Comparison of ENCODE assay signal across 13 cellular contexts in genomic region chr3:150744041-150745026, GRCh38. TPM values are rescaled to one million over a fixed set of nuclear protein-coding genes. Genes with fewer than 3 reads are reported as not detected.
A peak's percentile ranks its signal among the peaks of the same experiment; 100 is the strongest.
DNase-seq lines count a peak whose midpoint lies in the region; ATAC-seq and TF ChIP-seq lines count a peak whose summit lies in the region.
"Had no signal": no experiment of that assay in that cellular context is flagged by ENCODE, and none has a peak within 500 bp of the region (broad histone marks: within the 10 kb centered on the region; RNA-seq: fewer than 3 reads in every experiment).

No MANE protein-coding gene starts in this region.

- no peaks in the 10 kb centered on the region for H3K36me3 ChIP-seq in breast epithelium
- H3K36me3 ChIP-seq in urinary bladder (ENCODE audit: insufficient read depth) = no peaks in the 10 kb centered on the region

- peak; percentile 18 for ATAC-seq in memory B cell (ENCODE audit: low read depth)
- no peak for ATAC-seq in HG02798 (IDR thresholded peaks at IDR 0.05; ENCODE audit: poor library complexity, unreplicated experiment)

- intact Hi-C loops in MCF 10A (cut with micrococcal nuclease) = no loop called here
- intact Hi-C loops in breast epithelium (cut with DNase I; ENCODE audit: low total_unique reads) = no loop called here

- H3K36me3 Mint-ChIP-seq in MCF 10A (ENCODE audit: insufficient read depth, unreplicated experiment) = peaks cover 26% of the 10 kb centered on the region
- peaks cover 18% of the 10 kb centered on the region for H3K36me3 Mint-ChIP-seq in activated naive CD8-positive, alpha-beta T cell
- H3K36me3 Mint-ChIP-seq in memory B cell = peaks cover 16% of the 10 kb centered on the region

- H3K9me3 Mint-ChIP-seq in MCF 10A (ENCODE audit: unreplicated experiment) = no peaks in the 10 kb centered on the region
- no peaks in the 10 kb centered on the region for H3K9me3 Mint-ChIP-seq in activated naive CD8-positive, alpha-beta T cell (ENCODE audit: low read depth)
- no peaks in the 10 kb centered on the region for H3K9me3 Mint-ChIP-seq in memory B cell
- H3K9me3 Mint-ChIP-seq: activated naive CD8-positive, alpha-beta T cell treated with anti-CD3 and anti-CD28 coated beads, Interleukin-2, amount 10 ng/mL, durations not matched to agents 7 days and 5 days; nephron progenitor cell had no signal

- TF ChIP-seq POLR2A in breast epithelium (IDR thresholded peaks at IDR 0.05) = no peak

- DNase-seq in MCF 10A (ENCODE audit: unreplicated experiment) (no peak), breast epithelium (ENCODE audit: low spot score in 2 of 2) (no peak), memory B cell (ENCODE audit: low spot score in 2 of 2) (no peak), mesenteric fat pad (ENCODE audit: low spot score) (no peak), dermis blood vessel endothelial cell (no peak)
- DNase-seq: activated naive CD8-positive, alpha-beta T cell treated with anti-CD3 and anti-CD28 coated beads, Interleukin-2, amount 10 ng/mL, durations not matched to agents 7 days and 5 days; effector CD4-positive, alpha-beta T cell; hippocampal formation; NCI-H146; nephron progenitor cell had no signal

- CTCF ChIA-PET in MCF 10A (lab: Yijun Ruan, JAX) = interaction anchor here (1.0 kb wide), 2 partner anchors 17 to 121 kb away, joined by 3 to 6 read pairs; no protein-coding TSS in a partner anchor

- H3K9me3 ChIP-seq in breast epithelium = no peaks in the 10 kb centered on the region

- H3K4me3 ChIP-seq in breast epithelium (no peak overlapping the region), urinary bladder (ENCODE audit: low read depth, low read length) (no peak overlapping the region)

- H3K27ac Mint-ChIP-seq in MCF 10A (ENCODE audit: low read depth, unreplicated experiment) (peak overlapping the region; percentile 59), memory B cell (peak overlapping the region; percentile 64)
- peak overlapping the region; percentile 84 for H3K27ac Mint-ChIP-seq in activated naive CD8-positive, alpha-beta T cell
- H3K27ac Mint-ChIP-seq: activated naive CD8-positive, alpha-beta T cell treated with anti-CD3 and anti-CD28 coated beads, Interleukin-2, amount 10 ng/mL, durations not matched to agents 7 days and 5 days had no signal

- H3K27me3 ChIP-seq in breast epithelium = no peaks in the 10 kb centered on the region

- POLR2A ChIA-PET in MCF 10A (lab: Yijun Ruan, JAX) = interaction anchor here (1.2 to 1.7 kb wide), 2 partner anchors 16 to 18 kb away, joined by 5 read pairs; partner anchors contain the start of gene SIAH2

- 37% methylated on average over 8 of the region's 8 CpGs for WGBS in urinary bladder

- TF ChIP-seq CTCF in MCF 10A (IDR thresholded peaks at IDR 0.05; ENCODE audit: unreplicated experiment) (no peak), breast epithelium (IDR thresholded peaks at IDR 0.05) (no peak)

- no peaks in the 10 kb centered on the region for H3K27me3 Mint-ChIP-seq in MCF 10A (ENCODE audit: insufficient read depth, unreplicated experiment)
- H3K27me3 Mint-ChIP-seq in activated naive CD8-positive, alpha-beta T cell = no peaks in the 10 kb centered on the region
- H3K27me3 Mint-ChIP-seq in memory B cell = no peaks in the 10 kb centered on the region
- H3K27me3 Mint-ChIP-seq: activated naive CD8-positive, alpha-beta T cell treated with anti-CD3 and anti-CD28 coated beads, Interleukin-2, amount 10 ng/mL, durations not matched to agents 7 days and 5 days had no signal

- H3K4me1 ChIP-seq in breast epithelium (no peaks in the 10 kb centered on the region), urinary bladder (ENCODE audit: insufficient read depth) (peaks cover 3% of the 10 kb centered on the region)

- peaks cover 31% of the 10 kb centered on the region for H3K4me1 Mint-ChIP-seq in MCF 10A (ENCODE audit: insufficient read depth, unreplicated experiment)
- H3K4me1 Mint-ChIP-seq in activated naive CD8-positive, alpha-beta T cell (ENCODE audit: low read depth) = peaks cover 85% of the 10 kb centered on the region
- peaks cover 58% of the 10 kb centered on the region for H3K4me1 Mint-ChIP-seq in memory B cell

- no TSS peak for BruUV-seq in MCF 10A (replicated peaks; lab: Mats Ljungman, UMichigan)

- H3K27ac ChIP-seq in breast epithelium = peak overlapping the region in 1 of 2 donors; percentile 27
- peak overlapping the region; percentile 43 for H3K27ac ChIP-seq in urinary bladder (ENCODE audit: low read depth)

- no peak overlapping the region for H3K4me3 Mint-ChIP-seq in MCF 10A (ENCODE audit: unreplicated experiment)
- H3K4me3 Mint-ChIP-seq in activated naive CD8-positive, alpha-beta T cell = no peak overlapping the region
- no peak overlapping the region for H3K4me3 Mint-ChIP-seq in memory B cell
- H3K4me3 Mint-ChIP-seq: activated naive CD8-positive, alpha-beta T cell treated with anti-CD3 and anti-CD28 coated beads, Interleukin-2, amount 10 ng/mL, durations not matched to agents 7 days and 5 days; nephron progenitor cell had no signal

RNA-seq across cellular contexts. Expression of gene SIAH2, which starts 18.6 kb away (rescaled TPM):
- 20.0 and 35.4 TPM in 2 replicates for total RNA-seq in MCF 10A (2022)
- 10 to 100 TPM; 37.4 to 40.3 (median 39.1) TPM for total RNA-seq in breast epithelium
- total RNA-seq in urinary bladder = 27.4 TPM
- polyA plus RNA-seq in urinary bladder = 28.2 TPM
- 26.9 TPM for total RNA-seq in mesenteric fat pad
- total RNA-seq in dermis blood vessel endothelial cell = 26.9 and 31.2 TPM in 2 replicates

RNA-seq across cellular contexts. Expression of gene ERICH6, which starts 40.6 kb away (rescaled TPM):
- not detected in 2 replicates for total RNA-seq in MCF 10A (2022)
- under 1 TPM; 0.29 to 0.98 (median 0.48) TPM for total RNA-seq in breast epithelium
- total RNA-seq in urinary bladder = 0.21 TPM
- not detected for polyA plus RNA-seq in urinary bladder
- total RNA-seq in mesenteric fat pad = 0.29 TPM
- not detected in 2 replicates for total RNA-seq in dermis blood vessel endothelial cell
